ENCODE assay signal across 21 cellular contexts in genomic region chrX:38279188-38279587, GRCh38. TPM values are rescaled to one million over a fixed set of nuclear protein-coding genes. Genes with fewer than 3 reads are reported as not detected.
A peak's percentile ranks its signal among the peaks of the same experiment; 100 is the strongest.
DNase-seq lines count a peak whose midpoint lies in the region; ATAC-seq, FAIRE-seq and TF ChIP-seq lines count a peak whose summit lies in the region.
"Had no signal": no experiment of that assay in that cellular context is flagged by ENCODE, and none has a peak within 500 bp of the region (broad histone marks: within the 10 kb centered on the region; RNA-seq: fewer than 3 reads in every experiment).

No MANE protein-coding gene starts in this region.

- H3K79me2 ChIP-seq in GM23338 (replicated peaks; ENCODE audit: insufficient read depth) (no peaks in the 10 kb centered on the region), GM12878 (ENCODE audit: control insufficient read depth, insufficient read depth, low read length) (no peaks in the 10 kb centered on the region)

- H3K4me1 ChIP-seq in GM23338 (ENCODE audit: insufficient read depth) (peaks cover 8% of the 10 kb centered on the region; the same call in 1 of the 2 replicates), GM12878 (ENCODE audit: control insufficient read depth, insufficient read depth, low read length) (no peaks in the 10 kb centered on the region), mucosa of descending colon (ENCODE audit: low read depth) (no peaks in the 10 kb centered on the region)

- H3K27me3 ChIP-seq in GM23338 (ENCODE audit: insufficient read depth) (no peaks in the 10 kb centered on the region), GM12878 (replicated peaks in 1 of 2; ENCODE audit: control insufficient read depth in 2 of 2, insufficient read depth in 2 of 2, low read length in 1 of 2) (no peaks in the 10 kb centered on the region)

- no peaks in the 10 kb centered on the region for H3K36me3 Mint-ChIP-seq in GM23338 (ENCODE audit: low read depth)

- H3K4me2 ChIP-seq in GM23338 (no peak overlapping the region), GM12878 (ENCODE audit: control insufficient read depth, insufficient read depth) (no peak overlapping the region)

- SMC1A ChIA-PET in GM12878 (lab: Charles Lee; ENCODE audit: uncharacterized antibody, unreplicated experiment): interaction anchor here (0.7 to 2.1 kb wide), 3 partner anchors 13 to 24 kb away, joined by 3 to 6 read pairs (median 3); no protein-coding TSS in a partner anchor

- peak; percentile 7 for DNase-seq in GM23338 (ENCODE audit: low spot score)
- no peak for DNase-seq in GM12878 (ENCODE audit: low read depth, low spot score)
- DNase-seq in mucosa of descending colon: no peak
- DNase-seq in activated T-cell treated with anti-CD3 and anti-CD28 coated beads, Interleukin-2, amount 50 U/mL, for 48 hours: no peak
- no peak for DNase-seq in CD1c-positive myeloid dendritic cell (ENCODE audit: extremely low spot score)
- DNase-seq: ACHN, C1 segment of cervical spinal cord, DMS79 treated with DMSO at 0.1 percent for 48 hours, H9, NCI-H1105 treated with DMSO at 0.1 percent for 48 hours, NCI-H1694, NCI-H2081 treated with DMSO at 0.1 percent for 48 hours, NCI-H510A, NCI-H82, SIG-M5 had no signal

- H3K9me3 ChIP-seq in GM12878 (replicated peaks; ENCODE audit: control insufficient read depth, insufficient read depth, low read length) (no peaks in the 10 kb centered on the region), mucosa of descending colon (no peaks in the 10 kb centered on the region)

- H3K36me3 ChIP-seq in GM23338 (ENCODE audit: insufficient read depth) (no peaks in the 10 kb centered on the region), GM12878 (ENCODE audit: control insufficient read depth in 2 of 2, insufficient read depth in 2 of 2, low read length in 1 of 2) (no peaks in the 10 kb centered on the region), mucosa of descending colon (ENCODE audit: low read depth) (no peaks in the 10 kb centered on the region)

- TF ChIP-seq CTCF in 22Rv1 (IDR thresholded peaks at IDR 0.05) (no peak), GM23338 (conservative IDR thresholded peaks at IDR 0.05; ENCODE audit: low read depth in 2 of 2) (no peak), GM12878 (IDR thresholded peaks at IDR 0.05 in 2 of 3, conservative IDR thresholded peaks at IDR 0.05 in 1 of 3; ENCODE audit: control insufficient read depth in 2 of 3, extremely low read depth in 1 of 3, insufficient read depth in 1 of 3, low read depth in 3 of 3, low read length in 3 of 3) (no peak), mucosa of descending colon (IDR thresholded peaks at IDR 0.05) (no peak)

- RAD21 ChIA-PET in GM12878 (lab: Charles Lee; ENCODE audit: unreplicated experiment): interaction anchor here (1.6 to 2.1 kb wide), 2 partner anchors 8 to 48 kb away, joined by 7 read pairs; partner anchors contain the start of gene RPGR

- POLR2A ChIA-PET in GM12878 (lab: Charles Lee): interaction anchor here (0.8 kb wide), 1 partner anchor 9 kb away, joined by 3 read pairs; no protein-coding TSS in a partner anchor

- H3F3A ChIP-seq in GM23338 (replicated peaks; ENCODE audit: low read depth): no peaks in the 10 kb centered on the region

- TF ChIP-seq EP300 in GM12878 (IDR thresholded peaks at IDR 0.05; ENCODE audit: borderline replicate concordance in 1 of 2, control insufficient read depth in 1 of 2, low read depth in 2 of 2, low read length in 2 of 2): no peak

- WGBS in GM12878 (ENCODE audit: insufficient coverage, insufficient replicate concordance, low lambda C conversion rate, missing lambda C conversion rate): 53% methylated on average over 2 of the region's 2 CpGs

- H4K20me1 ChIP-seq in GM23338 (replicated peaks; ENCODE audit: insufficient read depth) (no peaks in the 10 kb centered on the region), GM12878 (ENCODE audit: control insufficient read depth, insufficient read depth) (no peaks in the 10 kb centered on the region)

- ATAC-seq in GM23338: no peak
- ATAC-seq in GM12878: 0 out of 3 replicates have a peak, but pooled peaks have one; percentile 13
- ATAC-seq in mucosa of descending colon: peak; percentile 67
- no peak for ATAC-seq in GM21526 (IDR thresholded peaks at IDR 0.05; ENCODE audit: low FRiP score, unreplicated experiment)
- no peak for ATAC-seq in HG02840 (IDR thresholded peaks at IDR 0.05; ENCODE audit: low FRiP score, unreplicated experiment)
- ATAC-seq: K562 had no signal

- H3K9ac ChIP-seq in GM12878 (ENCODE audit: control insufficient read depth, insufficient read depth, low read length): no peak overlapping the region

- in situ Hi-C loops in GM12878 (cut with MboI): no loop called here

- intact Hi-C loops in GM12878 (cut with micrococcal nuclease; ENCODE audit: unreplicated experiment) (loop anchor here (10.0 kb wide), 2 partner anchors 174 to 494 kb away; partner anchors contain the start of gene CYBB), mucosa of descending colon (cut with DNase I, micrococcal nuclease) (no loop called here)

- H3K4me1 Mint-ChIP-seq in GM23338: peaks cover 10% of the 10 kb centered on the region; the same call in 2 of the 3 replicates

- peaks cover 2% of the 10 kb centered on the region for H3K27me3 Mint-ChIP-seq in GM23338 (ENCODE audit: insufficient read depth, low read depth, poor library complexity)

- TF ChIP-seq POLR2A in GM12878 (IDR thresholded peaks at IDR 0.05; ENCODE audit: low read depth, low read length): no peak

- no peak for TF ChIP-seq RAD21 in GM12878 (IDR thresholded peaks at IDR 0.05; ENCODE audit: insufficient read depth, low read depth, low read length)

- H2AFZ ChIP-seq in GM23338: no peak overlapping the region
- no peak overlapping the region for H2AFZ ChIP-seq in GM12878 (ENCODE audit: control insufficient read depth, low read depth, low read length)

- no peaks in the 10 kb centered on the region for H3K9me3 Mint-ChIP-seq in GM23338

- peak overlapping the region; percentile 52 for H3K27ac ChIP-seq in 22Rv1
- H3K27ac ChIP-seq in GM23338 (ENCODE audit: low read depth): no peak overlapping the region
- H3K27ac ChIP-seq in GM12878 (ENCODE audit: control insufficient read depth, insufficient read depth): no peak overlapping the region
- H3K27ac ChIP-seq: RWPE1 had no signal

- CTCF ChIA-PET in GM12878 (lab: Yijun Ruan, JAX): interaction anchor here (0.9 to 2.6 kb wide), 4 partner anchors 18 to 26 kb away, joined by 3 to 9 read pairs (median 4); no protein-coding TSS in a partner anchor

- H3K9me2 ChIP-seq in GM23338 (ENCODE audit: insufficient read depth): no peaks in the 10 kb centered on the region

- H3K27ac Mint-ChIP-seq in GM23338: no peak overlapping the region
- H3K27ac Mint-ChIP-seq: H9 had no signal

- no peak for FAIRE-seq in GM12878 (lab: Jason Lieb, UNC)
- FAIRE-seq: K562 had no signal

- no TSS peak for BruUV-seq in GM12878 (replicated peaks; lab: Mats Ljungman, UMichigan)

- no peak overlapping the region for H3K4me3 Mint-ChIP-seq in GM23338
- H3K4me3 Mint-ChIP-seq: H9 had no signal

- H3K4me3 ChIP-seq in GM23338 (no peak overlapping the region), GM12878 (no peak overlapping the region), mucosa of descending colon (no peak overlapping the region)
- H3K4me3 ChIP-seq: K562 had no signal

TF ChIP-seq in GM23338, 12 proteins besides CTCF, POLR2A, EP300 and RAD21 (continues in another document):
- TF ChIP-seq EZH2 (IDR thresholded peaks at IDR 0.05; ENCODE audit: low read depth, unreplicated experiment): no peak

TF ChIP-seq in GM12878, 131 proteins besides CTCF, POLR2A, EP300 and RAD21 (continues in another document):
- no peak for TF ChIP-seq RBBP5 (conservative IDR thresholded peaks at IDR 0.05)

RNA-seq across cellular contexts. Expression of gene RPGR, which starts 48.1 kb away (rescaled TPM):
- total RNA-seq in GM23338 (2014; rRNA removed; shearing (Covaris generic)): 19.6 and 36.3 TPM in 2 replicates
- polyA plus RNA-seq in GM23338 (2016; fragmentation: Nextera tagmentation; extraction: Ambion mirVana) (7.4 and 9.0 TPM in 2 replicates), GM12878 (2011; rRNA removed) (6.6 and 9.9 TPM in 2 replicates), GM12878 (2014; fragmentation: Illumina TruSeq; extraction: Trizol) (13.4 and 18.7 TPM in 2 replicates), GM12878 (2014; fragmentation: Nextera tagmentation; extraction: Ambion mirVana) (1 to 10 TPM; 7.6 to 8.1 TPM), GM12878 (2014; rRNA removed) (6.3 and 8.9 TPM in 2 replicates), GM12878 (2016; fragmentation: Nextera tagmentation; extraction: Ambion mirVana) (1 to 10 TPM; 5.8 to 7.1 TPM)
- total RNA-seq in GM12878 (2013; cell fraction: nucleolus; rRNA removed): 40.5 and 41.7 TPM in 2 replicates
- total RNA-seq in GM12878 (2014; rRNA removed) (7.7 TPM in 2 replicates), GM12878 (2014; rRNA removed; fragmentation: Illumina TruSeq; extraction: Trizol) (11.1 and 11.9 TPM in 2 replicates), GM12878 (2021) (5.5 and 6.6 TPM in 2 replicates), mucosa of descending colon (10 to 100 TPM; 13.1 to 13.6 (median 13.5) TPM)
- polyA plus RNA-seq in GM12878 (2011; ENCODE audit: low read depth): 1.8 TPM
- polyA plus RNA-seq in GM12878 (2011; cell fraction: cytosol; rRNA removed): 1.5 and 1.7 TPM in 2 replicates
- polyA plus RNA-seq in GM12878 (2011; cell fraction: nucleus; rRNA removed): 5.8 and 7.9 TPM in 2 replicates
- 2.8 and 3.8 TPM in 2 replicates for polyA plus RNA-seq in GM12878 (2012)
- 4.4 and 4.6 TPM in 2 replicates for polyA minus RNA-seq in GM12878 (2011; rRNA and poly(A)+ RNA removed)
- 1.2 and 1.5 TPM in 2 replicates for polyA minus RNA-seq in GM12878 (2011; cell fraction: cytosol; rRNA and poly(A)+ RNA removed)
- 5.7 and 8.2 TPM in 2 replicates for polyA minus RNA-seq in GM12878 (2011; cell fraction: nucleus; rRNA and poly(A)+ RNA removed)

RNA-seq across cellular contexts. Expression of gene SRPX, which starts 58.5 kb away (rescaled TPM):
- 12.5 and 16.9 TPM in 2 replicates for total RNA-seq in GM23338 (2014; rRNA removed; shearing (Covaris generic))
- polyA plus RNA-seq in GM23338 (2016; fragmentation: Nextera tagmentation; extraction: Ambion mirVana) (14.3 and 16.5 TPM in 2 replicates), GM12878 (2011; rRNA removed) (0.16 and 0.29 TPM in 2 replicates), GM12878 (2014; fragmentation: Illumina TruSeq; extraction: Trizol) (0.24 TPM in 2 replicates), GM12878 (2014; fragmentation: Nextera tagmentation; extraction: Ambion mirVana) (under 1 TPM in 1 of 2 experiments, not detected in 1; 0.05 TPM), GM12878 (2014; rRNA removed) (0.24 TPM in 1 of 2 replicates, not detected in the other), GM12878 (2016; fragmentation: Nextera tagmentation; extraction: Ambion mirVana) (under 1 TPM; 0.23 to 0.79 TPM)
- 0.34 and 0.42 TPM in 2 replicates for total RNA-seq in GM12878 (2013; cell fraction: nucleolus; rRNA removed)
- total RNA-seq in GM12878 (2014; rRNA removed) (0.06 TPM in 1 of 2 replicates, not detected in the other), GM12878 (2014; rRNA removed; fragmentation: Illumina TruSeq; extraction: Trizol) (0.13 and 0.14 TPM in 2 replicates), GM12878 (2021) (0.18 and 0.29 TPM in 2 replicates), mucosa of descending colon (10 to 100 TPM in 2 of 3 donors, 1 to 10 TPM in 1; 6.3 to 50.7 (median 32.6) TPM)
- polyA plus RNA-seq in GM12878 (2011; ENCODE audit: low read depth): not detected
- polyA plus RNA-seq in GM12878 (2011; cell fraction: cytosol; rRNA removed): 0.08 and 0.19 TPM in 2 replicates
- polyA plus RNA-seq in GM12878 (2011; cell fraction: nucleus; rRNA removed): 0.19 and 0.28 TPM in 2 replicates
- 0.11 TPM in 1 of 2 replicates, not detected in the other for polyA plus RNA-seq in GM12878 (2012)
- polyA minus RNA-seq in GM12878 (2011; rRNA and poly(A)+ RNA removed): 0.10 TPM in 1 of 2 replicates, not detected in the other
- polyA minus RNA-seq in GM12878 (2011; cell fraction: cytosol; rRNA and poly(A)+ RNA removed): not detected in 2 replicates
- not detected in 2 replicates for polyA minus RNA-seq in GM12878 (2011; cell fraction: nucleus; rRNA and poly(A)+ RNA removed)
- total RNA-seq: G401 had no signal

Comparison
In these comparisons a context has a peak if more than half of its experiments do, and no peak if none do; other contexts are left out.
1. ATAC-seq: peak in GM12878 (single experiment) and mucosa of descending colon (single experiment); none in GM23338 (single experiment), GM21526 (single experiment) and HG02840 (single experiment).